In genomic region chr9:14251146-14252071, GRCh38 we compare ENCODE assay signal across 8 cellular contexts.
A peak's percentile ranks its signal among the peaks of the same experiment; 100 is the strongest.
DNase-seq lines count a peak whose midpoint lies in the region; ATAC-seq and TF ChIP-seq lines count a peak whose summit lies in the region.

No MANE protein-coding gene starts in this region.

- no peaks in the 10 kb centered on the region for H3K9me3 ChIP-seq in mucosa of descending colon

- H3K9me3 Mint-ChIP-seq in T-helper 2 cell treated with Interferon-gamma antibody and Interleukin-4, amounts not matched to agents 5 μg/mL and 100 μg/mL, for 36 hours: no peaks in the 10 kb centered on the region
- no peaks in the 10 kb centered on the region for H3K9me3 Mint-ChIP-seq in activated T-cell treated with anti-CD3 and anti-CD28 coated beads, Interleukin-2, amount 50 U/mL, for 24 hours
- H3K9me3 Mint-ChIP-seq in nephron progenitor cell: no peaks in the 10 kb centered on the region

- DNase-seq in DMS79 (lab: John Stamatoyannopoulos, UW) (peak; percentile 92), NCI-H526 (lab: John Stamatoyannopoulos, UW) (peak; percentile 72 to 78), epithelial cell of esophagus (ENCODE audit: low read depth) (peak; percentile 95), mucosa of descending colon (peak; percentile 71 to 84 (median 76)), nephron progenitor cell (no peak)
- DNase-seq in T-helper 2 cell treated with Interferon-gamma antibody and Interleukin-4, amounts not matched to agents 5 μg/mL and 100 μg/mL, for 36 hours (ENCODE audit: low spot score): no peak
- no peak for DNase-seq in activated T-cell treated with anti-CD3 and anti-CD28 coated beads, Interleukin-2, amount 50 U/mL, for 24 hours
- DNase-seq in stimulated activated naive CD4-positive, alpha-beta T cell treated with Interleukin-2 at 50 U/mL for 16 hours (lab: John Stamatoyannopoulos, UW): no peak

- peak; percentile 95 for ATAC-seq in mucosa of descending colon

- H3K4me3 Mint-ChIP-seq in T-helper 2 cell treated with Interferon-gamma antibody and Interleukin-4, amounts not matched to agents 5 μg/mL and 100 μg/mL, for 36 hours: no peak overlapping the region
- H3K4me3 Mint-ChIP-seq in activated T-cell treated with anti-CD3 and anti-CD28 coated beads, Interleukin-2, amount 50 U/mL, for 24 hours: no peak overlapping the region
- no peak overlapping the region for H3K4me3 Mint-ChIP-seq in nephron progenitor cell

- no peaks in the 10 kb centered on the region for H3K4me1 Mint-ChIP-seq in T-helper 2 cell treated with Interferon-gamma antibody and Interleukin-4, amounts not matched to agents 5 μg/mL and 100 μg/mL, for 36 hours (ENCODE audit: low read depth)
- H3K4me1 Mint-ChIP-seq in activated T-cell treated with anti-CD3 and anti-CD28 coated beads, Interleukin-2, amount 50 U/mL, for 24 hours (ENCODE audit: low read depth): no peaks in the 10 kb centered on the region
- H3K4me1 Mint-ChIP-seq in nephron progenitor cell: peaks cover 28% of the 10 kb centered on the region

- no peak for TF ChIP-seq CTCF in epithelial cell of esophagus (IDR thresholded peaks at IDR 0.05; ENCODE audit: insufficient read depth, low read depth, low read length, missing control alignments)
- no peak for TF ChIP-seq CTCF in mucosa of descending colon (IDR thresholded peaks at IDR 0.05)
- TF ChIP-seq CTCF in nephron progenitor cell (IDR thresholded peaks at IDR 0.05): no peak

- H3K36me3 Mint-ChIP-seq in T-helper 2 cell treated with Interferon-gamma antibody and Interleukin-4, amounts not matched to agents 5 μg/mL and 100 μg/mL, for 36 hours (ENCODE audit: low read depth): no peaks in the 10 kb centered on the region
- H3K36me3 Mint-ChIP-seq in activated T-cell treated with anti-CD3 and anti-CD28 coated beads, Interleukin-2, amount 50 U/mL, for 24 hours (ENCODE audit: low read depth): no peaks in the 10 kb centered on the region
- H3K36me3 Mint-ChIP-seq in nephron progenitor cell (ENCODE audit: low read depth): no peaks in the 10 kb centered on the region

- H3K4me1 ChIP-seq in mucosa of descending colon (ENCODE audit: low read depth): peaks cover 19% of the 10 kb centered on the region

- intact Hi-C loops in mucosa of descending colon (cut with DNase I, micrococcal nuclease): no loop called here

- no peak overlapping the region for H3K27ac Mint-ChIP-seq in T-helper 2 cell treated with Interferon-gamma antibody and Interleukin-4, amounts not matched to agents 5 μg/mL and 100 μg/mL, for 36 hours
- H3K27ac Mint-ChIP-seq in activated T-cell treated with anti-CD3 and anti-CD28 coated beads, Interleukin-2, amount 50 U/mL, for 24 hours: no peak overlapping the region
- H3K27ac Mint-ChIP-seq in nephron progenitor cell: no peak overlapping the region

- H3K4me3 ChIP-seq in epithelial cell of esophagus (ENCODE audit: low read length) (peak overlapping the region; percentile 18), mucosa of descending colon (no peak overlapping the region)

- no peaks in the 10 kb centered on the region for H3K27me3 Mint-ChIP-seq in T-helper 2 cell treated with Interferon-gamma antibody and Interleukin-4, amounts not matched to agents 5 μg/mL and 100 μg/mL, for 36 hours (ENCODE audit: low read depth)
- peaks cover 9% of the 10 kb centered on the region for H3K27me3 Mint-ChIP-seq in activated T-cell treated with anti-CD3 and anti-CD28 coated beads, Interleukin-2, amount 50 U/mL, for 24 hours
- H3K27me3 Mint-ChIP-seq in nephron progenitor cell (ENCODE audit: low read depth, poor library complexity): no peaks in the 10 kb centered on the region

- no peaks in the 10 kb centered on the region for H3K36me3 ChIP-seq in mucosa of descending colon (ENCODE audit: low read depth)

Comparison
In these comparisons a context has a peak if more than half of its experiments do, and no peak if none do; other contexts are left out.
1. DNase-seq: peak in DMS79 (single experiment), NCI-H526 (2 of 2), epithelial cell of esophagus (single experiment) and mucosa of descending colon (3 of 3); none in T-helper 2 cell treated with Interferon-gamma antibody and Interleukin-4, amounts not matched to agents 5 μg/mL and 100 μg/mL, for 36 hours (single experiment), activated T-cell treated with anti-CD3 and anti-CD28 coated beads, Interleukin-2, amount 50 U/mL, for 24 hours (single experiment), stimulated activated naive CD4-positive, alpha-beta T cell treated with Interleukin-2 at 50 U/mL for 16 hours (single experiment) and nephron progenitor cell (single experiment).